In genomic region chr1:206422525-206422924, GRCh38 we compare ENCODE assay signal across 32 cellular contexts.
"Had no signal": no experiment of that assay in that cellular context is flagged by ENCODE, and none has a peak within 500 bp of the region (broad histone marks: within the 10 kb centered on the region; RNA-seq: fewer than 3 reads in every experiment).

No MANE protein-coding gene starts in this region.

- DNase-seq: activated CD4-positive, alpha-beta T cell treated with anti-CD3 and anti-CD28 coated beads for 36 hours; activated CD4-positive, alpha-beta T cell treated with anti-CD3 and anti-CD28 coated beads, Interleukin-2, amount 10 ng/mL, durations not matched to agents 7 days and 5 days; activated CD4-positive, alpha-beta T cell treated with anti-CD3 and anti-CD28 coated beads, Interleukin-2, amount 50 U/mL, for 48 hours; activated CD8-positive, alpha-beta T cell treated with anti-CD3 and anti-CD28 coated beads, Interleukin-2, amount 10 ng/mL, durations not matched to agents 7 days and 5 days; activated gamma-delta T cell treated with Interleukin-2 at 50 U/mL for 16 hours; activated naive CD4-positive, alpha-beta T cell treated with anti-CD3 and anti-CD28 coated beads for 36 hours; activated T-cell treated with anti-CD3 and anti-CD28 coated beads, Interleukin-2, amount 50 U/mL, for 24 hours; adrenal gland; body of pancreas; cerebellar nuclear complex; Karpas-422; NCI-H1048; NCI-H1105 treated with DMSO at 0.1 percent for 48 hours; NCI-H1436; NCI-H187; NCI-H2029 treated with DMSO at 0.1 percent for 48 hours; NCI-H2107; NCI-H2171; NCI-H510A; NCI-H526; NCI-H748 treated with DMSO at 0.1 percent for 48 hours; Peyer's patch; RPMI8226; SHP77 treated with DMSO at 0.1 percent for 48 hours; T-helper 1 cell; T1000 had no signal

- H3K9me3 ChIP-seq: adrenal gland, body of pancreas, breast epithelium, Peyer's patch, SJSA1 had no signal

- ATAC-seq: activated CD4-positive, alpha-beta T cell treated with anti-CD3 and anti-CD28 coated beads for 36 hours; activated CD4-positive, CD25-positive, alpha-beta regulatory T cell treated with anti-CD3 and anti-CD28 coated beads, Interleukin-2, amount 50 U/mL, for 24 hours; activated CD8-positive, alpha-beta T cell treated with anti-CD3 and anti-CD28 coated beads, Interleukin-2, amount 10 ng/mL, durations not matched to agents 7 days and 5 days; activated naive CD4-positive, alpha-beta T cell treated with anti-CD3 and anti-CD28 coated beads, Interleukin-2, amount 50 U/mL, for 72 hours; body of pancreas; SK-N-SH treated with all-trans-retinoic acid at 6 μM for 48 hours; WTC11 had no signal

- H3K27me3 ChIP-seq: adrenal gland, body of pancreas, breast epithelium, Peyer's patch, SJSA1 had no signal

- H3K4me1 ChIP-seq: adrenal gland, body of pancreas, breast epithelium, Peyer's patch, SJSA1 had no signal

- H3K4me3 ChIP-seq: adrenal gland, body of pancreas, breast epithelium, Peyer's patch, SJSA1 had no signal

- H3K36me3 ChIP-seq: breast epithelium had no signal

- H3K27ac ChIP-seq: adrenal gland, body of pancreas, breast epithelium, Peyer's patch, SJSA1 had no signal
